Comparison of ENCODE assay signal across 10 cellular contexts in genomic region chr16:76278976-76279375, GRCh38. TPM values are rescaled to one million over a fixed set of nuclear protein-coding genes. Genes with fewer than 3 reads are reported as not detected.
DNase-seq lines count a peak whose midpoint lies in the region; ATAC-seq and TF ChIP-seq lines count a peak whose summit lies in the region.
"Had no signal": no experiment of that assay in that cellular context is flagged by ENCODE, and none has a peak within 500 bp of the region (broad histone marks: within the 10 kb centered on the region; RNA-seq: fewer than 3 reads in every experiment).

No MANE protein-coding gene starts in this region.

- ATAC-seq in GM18502 (IDR thresholded peaks at IDR 0.05; ENCODE audit: poor library complexity, unreplicated experiment) (peak; percentile 60), HG02763 (IDR thresholded peaks at IDR 0.05; ENCODE audit: unreplicated experiment) (no peak), HG03378 (IDR thresholded peaks at IDR 0.05; ENCODE audit: unreplicated experiment) (no peak)
- ATAC-seq: gastroesophageal sphincter had no signal

- H3K27me3 ChIP-seq in neural cell (ENCODE audit: insufficient read depth, low read depth, low read length): no peaks in the 10 kb centered on the region

- DNase-seq in LNCaP clone FGC (ENCODE audit: low read depth) (peak; percentile 28), astrocyte of the hippocampus (ENCODE audit: low read depth, low spot score) (peak; percentile 16), 8988T (no peak), T-helper 1 cell (no peak)
- DNase-seq: activated B cell treated with CpG ODN at 0.5 μM for 24 hours had no signal

- no peaks in the 10 kb centered on the region for H3K9me2 ChIP-seq in neural cell (ENCODE audit: insufficient read depth, low read length)

- H3F3A ChIP-seq in neural cell (ENCODE audit: insufficient read depth, low read length, poor library complexity, severe bottlenecking): no peaks in the 10 kb centered on the region

- peak; percentile 88 for TF ChIP-seq RAD21 in neural cell (conservative IDR thresholded peaks at IDR 0.05)

- H3K79me2 ChIP-seq in neural cell (replicated peaks; ENCODE audit: insufficient read depth, low read length): no peaks in the 10 kb centered on the region

- H2AFZ ChIP-seq in neural cell (ENCODE audit: low read depth, low read length): no peak overlapping the region

- TF ChIP-seq CTCF in LNCaP clone FGC (IDR thresholded peaks at IDR 0.05; ENCODE audit: control insufficient read depth, extremely low read depth, insufficient read depth) (peak; percentile 51), neural cell (IDR thresholded peaks at IDR 0.05; ENCODE audit: poor library complexity, severe bottlenecking) (peak; percentile 82)

- peak overlapping the region; percentile 64 for H3K9ac ChIP-seq in neural cell (ENCODE audit: low read length)

- no peaks in the 10 kb centered on the region for H4K20me1 ChIP-seq in neural cell (ENCODE audit: insufficient read depth)

- H3K4me3 ChIP-seq in LNCaP clone FGC (ENCODE audit: low read depth, low read length) (no peak overlapping the region), neural cell (ENCODE audit: low read length) (peak overlapping the region; percentile 67)
- H3K4me3 ChIP-seq: gastroesophageal sphincter had no signal

- peak overlapping the region; percentile 72 for H3K4me2 ChIP-seq in neural cell (ENCODE audit: low read length)

- H3K9me3 ChIP-seq in neural cell (ENCODE audit: low read length): no peaks in the 10 kb centered on the region
- H3K9me3 ChIP-seq: gastroesophageal sphincter had no signal

- peak overlapping the region; percentile 75 for H3K27ac ChIP-seq in neural cell (ENCODE audit: low read length)
- H3K27ac ChIP-seq: gastroesophageal sphincter had no signal

- no peaks in the 10 kb centered on the region for H3K36me3 ChIP-seq in neural cell (ENCODE audit: insufficient read depth, low read length)
- H3K36me3 ChIP-seq: gastroesophageal sphincter had no signal

- TF ChIP-seq EP300 in neural cell (conservative IDR thresholded peaks at IDR 0.05; ENCODE audit: poor library complexity, severe bottlenecking): no peak

TF ChIP-seq in neural cell, 6 proteins besides CTCF, POLR2A, EP300 and RAD21:
- TF ChIP-seq SMC3 (conservative IDR thresholded peaks at IDR 0.05; ENCODE audit: poor library complexity) (peak; percentile 89), TAF1 (IDR thresholded peaks at IDR 0.05; ENCODE audit: low read depth) (no peak)

RNA-seq across cellular contexts. Expression of gene CNTNAP4, which starts 1.8 kb away (rescaled TPM):
- polyA plus RNA-seq in neural cell: 73.7 and 75.8 TPM in 2 replicates
- 112 and 122 TPM in 2 replicates for polyA minus RNA-seq in neural cell

Comparison
In these comparisons a context has a peak if more than half of its experiments do, and no peak if none do; other contexts are left out.
1. DNase-seq: peak in LNCaP clone FGC (single experiment) and astrocyte of the hippocampus (single experiment); none in 8988T (single experiment) and T-helper 1 cell (0 of 5).